21 cellular contexts compared by ENCODE assay signal in genomic region chr12:93541578-93542217, GRCh38. TPM values are rescaled to one million over a fixed set of nuclear protein-coding genes. Genes with fewer than 3 reads are reported as not detected.
DNase-seq lines count a peak whose midpoint lies in the region; ATAC-seq and TF ChIP-seq lines count a peak whose summit lies in the region.
"Had no signal": no experiment of that assay in that cellular context is flagged by ENCODE, and none has a peak within 500 bp of the region (broad histone marks: within the 10 kb centered on the region; RNA-seq: fewer than 3 reads in every experiment).

No MANE protein-coding gene starts in this region.

- peaks cover 3% of the 10 kb centered on the region for H3K27me3 Mint-ChIP-seq in activated naive CD8-positive, alpha-beta T cell treated with anti-CD3 and anti-CD28 coated beads, Interleukin-2, amount 10 ng/mL, durations not matched to agents 7 days and 5 days
- H3K27me3 Mint-ChIP-seq in activated naive CD8-positive, alpha-beta T cell treated with anti-CD3 and anti-CD28 coated beads for 36 hours: no peaks in the 10 kb centered on the region
- H3K27me3 Mint-ChIP-seq: activated CD4-positive, alpha-beta T cell treated with anti-CD3 and anti-CD28 coated beads for 36 hours had no signal

- peak overlapping the region; percentile 75 for H3K27ac ChIP-seq in VCaP
- peak overlapping the region; percentile 13 to 49 (median 39) for H3K27ac ChIP-seq in thyroid gland
- no peak overlapping the region for H3K27ac ChIP-seq in OCI-LY7 (ENCODE audit: low read depth, low read length, poor library complexity, severe bottlenecking)
- H3K27ac ChIP-seq: foreskin keratinocyte, HL-60, skin epidermis had no signal

- peaks cover 33% of the 10 kb centered on the region for H3K36me3 Mint-ChIP-seq in activated naive CD8-positive, alpha-beta T cell treated with anti-CD3 and anti-CD28 coated beads, Interleukin-2, amount 10 ng/mL, durations not matched to agents 7 days and 5 days
- H3K36me3 Mint-ChIP-seq in activated naive CD8-positive, alpha-beta T cell treated with anti-CD3 and anti-CD28 coated beads for 36 hours: peaks cover 3% of the 10 kb centered on the region

- no peaks in the 10 kb centered on the region for H3K27me3 ChIP-seq in thyroid gland

- H3K4me1 Mint-ChIP-seq in activated naive CD8-positive, alpha-beta T cell treated with anti-CD3 and anti-CD28 coated beads, Interleukin-2, amount 10 ng/mL, durations not matched to agents 7 days and 5 days: peaks cover 54% of the 10 kb centered on the region
- H3K4me1 Mint-ChIP-seq in activated naive CD8-positive, alpha-beta T cell treated with anti-CD3 and anti-CD28 coated beads for 36 hours: peaks cover 4% of the 10 kb centered on the region

- H3K4me2 ChIP-seq in OCI-LY7 (ENCODE audit: low read length): no peak overlapping the region

- BruUV-seq in OCI-LY7 (replicated peaks; lab: Mats Ljungman, UMichigan): no TSS peak

- no peaks in the 10 kb centered on the region for H3K79me2 ChIP-seq in OCI-LY7 (ENCODE audit: insufficient read depth, low read depth, low read length)

- POLR2A ChIA-PET in activated naive CD8-positive, alpha-beta T cell treated with anti-CD3 and anti-CD28 coated beads, Interleukin-2, amount 10 ng/mL, durations not matched to agents 7 days and 5 days (lab: Charles Lee): no interaction called here
- POLR2A ChIA-PET in OCI-LY7 (lab: Charles Lee): interaction anchor here (0.7 kb wide), 1 partner anchor 1668 kb away, joined by 3 read pairs; no protein-coding TSS in a partner anchor

- CTCF ChIA-PET in OCI-LY7 (lab: Charles Lee; ENCODE audit: unreplicated experiment): no interaction called here

- TF ChIP-seq CTCF in VCaP (conservative IDR thresholded peaks at IDR 0.05) (no peak), thyroid gland (IDR thresholded peaks at IDR 0.05) (no peak), OCI-LY7 (conservative IDR thresholded peaks at IDR 0.05; ENCODE audit: low read length) (no peak)

- 54 to 63% methylated on average over 4 of the region's 4 CpGs for WGBS in thyroid gland, 2 donors

- H3K9me3 ChIP-seq in thyroid gland: no peaks in the 10 kb centered on the region
- H3K9me3 ChIP-seq in OCI-LY7 (ENCODE audit: low read length): no peaks in the 10 kb centered on the region

- H3K4me1 ChIP-seq in thyroid gland (peaks cover 6 to 10% of the 10 kb centered on the region in 2 donors), OCI-LY7 (ENCODE audit: insufficient read depth, low read length, poor library complexity, severe bottlenecking) (peaks cover 11% of the 10 kb centered on the region)
- H3K4me1 ChIP-seq: foreskin keratinocyte had no signal

- DNase-seq in activated naive CD8-positive, alpha-beta T cell treated with anti-CD3 and anti-CD28 coated beads, Interleukin-2, amount 10 ng/mL, durations not matched to agents 7 days and 5 days: no peak
- DNase-seq in activated naive CD8-positive, alpha-beta T cell treated with anti-CD3 and anti-CD28 coated beads for 36 hours: no peak
- DNase-seq in left kidney (ENCODE audit: low read depth, low spot score) (peak; percentile 4), thyroid gland (peak; percentile 47 to 68), LoVo (ENCODE audit: low spot score) (no peak), OCI-LY7 (ENCODE audit: low spot score) (no peak)
- DNase-seq: activated CD4-positive, alpha-beta T cell treated with anti-CD3 and anti-CD28 coated beads for 36 hours; activated T-cell treated with anti-CD3 and anti-CD28 coated beads, Interleukin-2, amount 50 U/mL, for 4 hours; amniotic stem cell; foreskin keratinocyte; left cardiac atrium; NCI-H1105; NCI-H526; SHP77 treated with DMSO at 0.1 percent for 48 hours; stimulated activated CD4-positive, alpha-beta T cell treated with anti-CD3 and anti-CD28 coated beads, Interleukin-4, amount 100 ng/mL, for 4 hours; stimulated activated CD8-positive, alpha-beta memory T cell treated with anti-CD3 and anti-CD28 coated beads, Interleukin-4, amount 100 ng/mL, for 48 hours had no signal

- peaks cover 3% of the 10 kb centered on the region for H3K9me3 Mint-ChIP-seq in activated naive CD8-positive, alpha-beta T cell treated with anti-CD3 and anti-CD28 coated beads, Interleukin-2, amount 10 ng/mL, durations not matched to agents 7 days and 5 days
- H3K9me3 Mint-ChIP-seq in activated naive CD8-positive, alpha-beta T cell treated with anti-CD3 and anti-CD28 coated beads for 36 hours: no peaks in the 10 kb centered on the region
- H3K9me3 Mint-ChIP-seq: activated T-cell treated with anti-CD3 and anti-CD28 coated beads, Interleukin-2, amount 50 U/mL, for 4 hours had no signal

- H3K27ac Mint-ChIP-seq in activated naive CD8-positive, alpha-beta T cell treated with anti-CD3 and anti-CD28 coated beads, Interleukin-2, amount 10 ng/mL, durations not matched to agents 7 days and 5 days: peak overlapping the region; percentile 39
- no peak overlapping the region for H3K27ac Mint-ChIP-seq in activated naive CD8-positive, alpha-beta T cell treated with anti-CD3 and anti-CD28 coated beads for 36 hours
- H3K27ac Mint-ChIP-seq: activated CD4-positive, alpha-beta T cell treated with anti-CD3 and anti-CD28 coated beads for 36 hours had no signal

- H3K9me2 ChIP-seq in OCI-LY7 (ENCODE audit: insufficient read depth, low read length): no peaks in the 10 kb centered on the region

- H3K4me3 ChIP-seq in thyroid gland (replicated peaks in 1 of 3) (no peak overlapping the region), OCI-LY7 (ENCODE audit: low read depth, low read length, poor library complexity, severe bottlenecking) (no peak overlapping the region)
- H3K4me3 ChIP-seq: skin epidermis had no signal

- no peak for TF ChIP-seq POLR2A in thyroid gland (IDR thresholded peaks at IDR 0.05)

- H2AFZ ChIP-seq in OCI-LY7 (ENCODE audit: low read length): no peak overlapping the region

- H3K36me3 ChIP-seq in thyroid gland (no peaks in the 10 kb centered on the region), OCI-LY7 (ENCODE audit: insufficient read depth, low read length) (no peaks in the 10 kb centered on the region)

- ATAC-seq in activated naive CD8-positive, alpha-beta T cell treated with anti-CD3 and anti-CD28 coated beads, Interleukin-2, amount 10 ng/mL, durations not matched to agents 7 days and 5 days (ENCODE audit: low read depth): peak; percentile 77
- ATAC-seq in HG02885 (IDR thresholded peaks at IDR 0.05; ENCODE audit: poor library complexity, unreplicated experiment): no peak
- ATAC-seq: activated CD4-positive, alpha-beta T cell treated with anti-CD3 and anti-CD28 coated beads for 36 hours; activated T-cell treated with anti-CD3 and anti-CD28 coated beads, Interleukin-2, amount 50 U/mL, for 4 hours; foreskin keratinocyte; left cardiac atrium had no signal

- intact Hi-C loops in thyroid gland (cut with DNase I): no loop called here
- intact Hi-C loops in OCI-LY7 (cut with micrococcal nuclease; ENCODE audit: unreplicated experiment): no loop called here

- H4K20me1 ChIP-seq in OCI-LY7 (ENCODE audit: insufficient read depth, low read length): no peaks in the 10 kb centered on the region

- H3K4me3 Mint-ChIP-seq in activated naive CD8-positive, alpha-beta T cell treated with anti-CD3 and anti-CD28 coated beads, Interleukin-2, amount 10 ng/mL, durations not matched to agents 7 days and 5 days: peak overlapping the region; percentile 48
- H3K4me3 Mint-ChIP-seq in activated naive CD8-positive, alpha-beta T cell treated with anti-CD3 and anti-CD28 coated beads for 36 hours: no peak overlapping the region
- H3K4me3 Mint-ChIP-seq: activated CD4-positive, alpha-beta T cell treated with anti-CD3 and anti-CD28 coated beads for 36 hours; activated T-cell treated with anti-CD3 and anti-CD28 coated beads, Interleukin-2, amount 50 U/mL, for 4 hours had no signal

RNA-seq across cellular contexts. Expression of gene SOCS2, which starts 30.8 kb away (rescaled TPM):
- total RNA-seq in activated naive CD8-positive, alpha-beta T cell treated with anti-CD3 and anti-CD28 coated beads, Interleukin-2, amount 10 ng/mL, durations not matched to agents 7 days and 5 days: 10 to 100 TPM; 40.7 to 43.3 TPM
- total RNA-seq in activated naive CD8-positive, alpha-beta T cell treated with anti-CD3 and anti-CD28 coated beads for 36 hours: 10 to 100 TPM; 25.8 to 27.0 TPM
- total RNA-seq in thyroid gland: 10 to 100 TPM; 28.6 to 79.8 (median 66.9) TPM
- total RNA-seq in OCI-LY7 (2014; rRNA removed; shearing (Covaris generic)): not detected in 2 replicates
- not detected in 2 replicates for total RNA-seq in OCI-LY7 (2022)
- total RNA-seq: G401 had no signal

Comparison
In these comparisons a context has a peak if more than half of its experiments do, and no peak if none do; other contexts are left out.
1. DNase-seq: peak in left kidney (single experiment) and thyroid gland (2 of 2); none in activated naive CD8-positive, alpha-beta T cell treated with anti-CD3 and anti-CD28 coated beads, Interleukin-2, amount 10 ng/mL, durations not matched to agents 7 days and 5 days (single experiment), activated naive CD8-positive, alpha-beta T cell treated with anti-CD3 and anti-CD28 coated beads for 36 hours (single experiment), LoVo (single experiment) and OCI-LY7 (single experiment).
2. RNA of gene SOCS2, which starts 30.8 kb away (total RNA-seq): 28.6 to 79.8 TPM in thyroid gland, 40.7 to 43.3 TPM in activated naive CD8-positive, alpha-beta T cell treated with anti-CD3 and anti-CD28 coated beads, Interleukin-2, amount 10 ng/mL, durations not matched to agents 7 days and 5 days and 25.8 to 27.0 TPM in activated naive CD8-positive, alpha-beta T cell treated with anti-CD3 and anti-CD28 coated beads for 36 hours; not detected in OCI-LY7; every median in the first group is over 10 times any median in the second.